7 cellular contexts compared by ENCODE assay signal in the genomic region with DNA sequence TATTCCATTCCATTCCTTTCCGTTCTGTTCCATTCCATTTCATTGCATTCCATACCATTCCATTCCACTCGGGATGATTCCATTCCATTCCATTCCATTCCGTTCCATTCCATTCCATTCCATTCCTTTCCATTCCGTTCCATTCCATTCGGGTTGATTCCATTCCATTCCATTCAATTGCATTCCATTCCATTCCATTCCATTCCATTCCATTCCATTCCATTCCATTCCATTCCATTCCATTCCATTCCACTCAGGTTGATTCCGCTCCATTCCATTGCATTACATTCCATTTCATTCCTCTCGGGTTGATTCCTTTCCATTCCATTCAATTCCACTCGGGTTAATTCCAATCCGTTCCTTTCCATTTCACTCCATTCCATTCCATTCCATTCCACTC.
DNase-seq lines count a peak whose midpoint lies in the region; ATAC-seq and TF ChIP-seq lines count a peak whose summit lies in the region.
"Not testable (repeated sequence)": the region's sequence is repeated elsewhere in the genome, so short reads cannot be mapped to it uniquely, and the experiment has no call there.

No MANE protein-coding gene starts in this region.

- H3K36me3 Mint-ChIP-seq in natural killer cell treated with Interleukin-12 subunit alpha and Interleukin-12 subunit beta and Interleukin-15 and Interleukin-18, amount 100 ng/mL, for 72 hours = peaks cover 62% of the 10 kb centered on the region

- H3K9me2 ChIP-seq in Karpas-422 (replicated peaks; ENCODE audit: insufficient read depth, low read length) = not testable (repeated sequence)

- H3K4me1 ChIP-seq in Karpas-422 (ENCODE audit: low read length); body of pancreas: not testable (repeated sequence)

- H3K9ac ChIP-seq in Karpas-422 (ENCODE audit: low read length) = not testable (repeated sequence)

- H3K4me2 ChIP-seq in Karpas-422 (ENCODE audit: low read depth, low read length, poor library complexity, severe bottlenecking) = not testable (repeated sequence)

- H2AFZ ChIP-seq in Karpas-422 (ENCODE audit: low read length) = not testable (repeated sequence)

- H3K4me3 Mint-ChIP-seq in natural killer cell treated with Interleukin-12 subunit alpha and Interleukin-12 subunit beta and Interleukin-15 and Interleukin-18, amount 100 ng/mL, for 72 hours = not testable (repeated sequence)

- ATAC-seq in GM18861 (IDR thresholded peaks at IDR 0.05; ENCODE audit: unreplicated experiment) = peak; percentile 19
- peak; percentile 36 for ATAC-seq in GM21528 (IDR thresholded peaks at IDR 0.05; ENCODE audit: low FRiP score, unreplicated experiment)
- peak; percentile 26 for ATAC-seq in HG02981 (IDR thresholded peaks at IDR 0.05; ENCODE audit: unreplicated experiment)
- ATAC-seq in body of pancreas = peak; percentile 46
- peak; percentile 56 to 61 for ATAC-seq in natural killer cell treated with Interleukin-12 subunit alpha and Interleukin-12 subunit beta and Interleukin-15 and Interleukin-18, amount 100 ng/mL, for 72 hours

- H3K4me3 ChIP-seq in Karpas-422 (ENCODE audit: low read length) = 0 out of 2 replicates have a peak overlapping the region, but pooled peaks have one; percentile 8
- not testable (repeated sequence) for H3K4me3 ChIP-seq in body of pancreas
- 0 out of 2 replicates have a peak overlapping the region, but pooled peaks have one; percentile 4 for H3K4me3 ChIP-seq in iPS-18c (ENCODE audit: insufficient read depth, low read depth, low read length)

- H3K79me2 ChIP-seq in Karpas-422 (ENCODE audit: low read length) = not testable (repeated sequence)

- TF ChIP-seq CTCF in body of pancreas (IDR thresholded peaks at IDR 0.05) = not testable (repeated sequence)

- H3K27me3 Mint-ChIP-seq in natural killer cell treated with Interleukin-12 subunit alpha and Interleukin-12 subunit beta and Interleukin-15 and Interleukin-18, amount 100 ng/mL, for 72 hours = not testable (repeated sequence)

- not testable (repeated sequence) for TF ChIP-seq POLR2A in body of pancreas (IDR thresholded peaks at IDR 0.05)

- not testable (repeated sequence) for H3K27me3 ChIP-seq in Karpas-422 (ENCODE audit: low read length); body of pancreas

- H3K4me1 Mint-ChIP-seq in natural killer cell treated with Interleukin-12 subunit alpha and Interleukin-12 subunit beta and Interleukin-15 and Interleukin-18, amount 100 ng/mL, for 72 hours (ENCODE audit: low read depth in 2 of 2) = not testable (repeated sequence)

- peaks cover 61% of the 10 kb centered on the region for H3K9me3 Mint-ChIP-seq in natural killer cell treated with Interleukin-12 subunit alpha and Interleukin-12 subunit beta and Interleukin-15 and Interleukin-18, amount 100 ng/mL, for 72 hours

- DNase-seq in Karpas-422 = peak; percentile 2
- not testable (repeated sequence) for DNase-seq in body of pancreas; natural killer cell treated with Interleukin-12 subunit alpha and Interleukin-12 subunit beta and Interleukin-15 and Interleukin-18, amount 100 ng/mL, for 72 hours (ENCODE audit: low spot score)

- 38 to 39% methylated on average over 9 of the region's 9 CpGs for WGBS in body of pancreas, 2 donors

- H3K27ac ChIP-seq in Karpas-422 (ENCODE audit: low read length); body of pancreas: not testable (repeated sequence)

- H3K36me3 ChIP-seq in Karpas-422 (ENCODE audit: insufficient read depth, low read length); body of pancreas (replicated peaks in 1 of 2; ENCODE audit: insufficient read depth in 1 of 2, low read depth in 2 of 2): not testable (repeated sequence)

- H3K9me3 ChIP-seq in Karpas-422 (ENCODE audit: low read length) = peaks cover 43% of the 10 kb centered on the region
- H3K9me3 ChIP-seq in body of pancreas = peaks cover 0 to 12% (median 0%) of the 10 kb centered on the region in 3 donors
- peaks cover 47% of the 10 kb centered on the region for H3K9me3 ChIP-seq in iPS-18c (ENCODE audit: control insufficient read depth, insufficient read depth, low read length)

- H3K27ac Mint-ChIP-seq in natural killer cell treated with Interleukin-12 subunit alpha and Interleukin-12 subunit beta and Interleukin-15 and Interleukin-18, amount 100 ng/mL, for 72 hours = not testable (repeated sequence)

- intact Hi-C loops in body of pancreas (cut with DNase I) = not testable (repeated sequence)

- H4K20me1 ChIP-seq in Karpas-422 (ENCODE audit: insufficient read depth, low read depth, low read length) = not testable (repeated sequence)
